Comparison of ENCODE assay signal across 1 cellular context in genomic region chr2:61404438-61404837, GRCh38.
TF ChIP-seq lines count a peak whose summit lies in the region.

No MANE protein-coding gene starts in this region.

TF ChIP-seq in IMR-90, 13 proteins besides CTCF, POLR2A, EP300 and RAD21 (continued from another document):
- TF ChIP-seq MXI1 (IDR thresholded peaks at IDR 0.05; ENCODE audit: borderline replicate concordance, low read depth, low read length) (no peak), MAZ (IDR thresholded peaks at IDR 0.05; ENCODE audit: borderline replicate concordance, low read depth, low read length) (no peak), MAFK (IDR thresholded peaks at IDR 0.05; ENCODE audit: low read depth, low read length) (no peak)
